In the genomic region with DNA sequence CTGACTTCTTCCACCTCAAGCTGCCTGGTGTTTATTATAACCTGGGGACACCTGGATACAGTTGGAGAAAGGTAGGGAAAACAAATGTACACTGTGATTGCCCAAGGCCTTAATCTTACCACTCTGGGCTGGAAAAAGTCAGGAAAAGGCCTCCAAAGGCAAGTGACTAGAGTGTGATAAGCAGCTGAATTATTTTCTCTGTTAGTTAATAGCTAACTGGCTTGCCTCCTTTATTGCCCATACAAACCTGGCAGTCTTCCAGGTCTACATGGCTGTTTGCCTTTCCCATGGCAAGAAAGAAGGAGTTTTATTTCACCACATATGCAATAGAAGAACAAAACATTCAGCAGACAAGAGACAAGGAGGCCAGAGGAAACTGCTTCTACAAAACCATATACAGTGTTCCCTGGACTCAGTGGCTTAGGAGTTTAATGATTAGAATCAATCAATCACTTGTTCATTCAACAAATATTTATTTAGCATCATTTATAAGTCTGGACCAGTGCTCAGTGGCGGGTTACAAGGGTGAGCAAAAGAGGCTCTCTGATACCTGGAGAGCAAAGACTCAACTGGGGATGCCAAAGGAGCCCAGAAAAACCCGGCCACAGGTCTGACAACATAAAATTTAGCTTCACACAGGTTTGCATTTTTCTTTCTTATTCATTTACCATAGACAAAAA, we compare ENCODE assay signal across 11 cellular contexts. TPM values are rescaled to one million over a fixed set of nuclear protein-coding genes. Genes with fewer than 3 reads are reported as not detected.
DNase-seq lines count a peak whose midpoint lies in the region; TF ChIP-seq lines count a peak whose summit lies in the region.
"Had no signal": no experiment of that assay in that cellular context is flagged by ENCODE, and none has a peak within 500 bp of the region (broad histone marks: within the 10 kb centered on the region; RNA-seq: fewer than 3 reads in every experiment).

No MANE protein-coding gene starts in this region.

- H3K9ac ChIP-seq in Karpas-422 (ENCODE audit: low read length) = no peak overlapping the region

- TF ChIP-seq POLR2A in tibial nerve (IDR thresholded peaks at IDR 0.05) = no peak

- H4K20me1 ChIP-seq in Karpas-422 (ENCODE audit: insufficient read depth, low read depth, low read length) = no peaks in the 10 kb centered on the region

- H3K4me1 ChIP-seq in tibial nerve (no peaks in the 10 kb centered on the region), Karpas-422 (ENCODE audit: low read length) (no peaks in the 10 kb centered on the region)

- H3K4me2 ChIP-seq in Karpas-422 (ENCODE audit: low read depth, low read length, poor library complexity, severe bottlenecking) = no peak overlapping the region

- no peaks in the 10 kb centered on the region for H3K9me2 ChIP-seq in Karpas-422 (replicated peaks; ENCODE audit: insufficient read depth, low read length)

- H3K27ac ChIP-seq in tibial nerve = no peak overlapping the region
- H3K27ac ChIP-seq in Karpas-422 (ENCODE audit: low read length) = no peak overlapping the region

- H3K36me3 ChIP-seq in tibial nerve (no peaks in the 10 kb centered on the region), Karpas-422 (ENCODE audit: insufficient read depth, low read length) (no peaks in the 10 kb centered on the region)

- H2AFZ ChIP-seq in Karpas-422 (ENCODE audit: low read length) = no peak overlapping the region

- no peaks in the 10 kb centered on the region for H3K79me2 ChIP-seq in Karpas-422 (ENCODE audit: low read length)

- H3K9me3 ChIP-seq in tibial nerve = no peaks in the 10 kb centered on the region
- H3K9me3 ChIP-seq in Karpas-422 (ENCODE audit: low read length) = no peaks in the 10 kb centered on the region

- no peak overlapping the region for H3K4me3 ChIP-seq in skeletal muscle cell (ENCODE audit: low read depth, low read length)
- no peak overlapping the region for H3K4me3 ChIP-seq in tibial nerve
- H3K4me3 ChIP-seq in Karpas-422 (ENCODE audit: low read length) = no peak overlapping the region

- DNase-seq in HT1080 (ENCODE audit: low read depth) (peak; percentile 11), NCI-H748 treated with DMSO at 0.1 percent for 48 hours (lab: John Stamatoyannopoulos, UW) (peak; percentile 0), foreskin melanocyte (peak; percentile 35), skeletal muscle cell (ENCODE audit: low read depth) (peak; percentile 40), cortex of kidney (lab: John Stamatoyannopoulos, UW) (no peak), tibial nerve (ENCODE audit: low spot score in 2 of 2) (no peak), Karpas-422 (no peak)
- DNase-seq: activated CD4-positive, CD25-positive, alpha-beta regulatory T cell treated with anti-CD3 and anti-CD28 coated beads, Interleukin-2, amount 50 U/mL, for 72 hours; activated naive CD4-positive, alpha-beta T cell treated with anti-CD3 and anti-CD28 coated beads, Interleukin-2, amount 50 U/mL, for 16 hours; stimulated activated CD4-positive, alpha-beta T cell treated with anti-CD3 and anti-CD28 coated beads, Interleukin-15, amount 100 ng/mL, for 24 hours; stimulated activated naive CD8-positive, alpha-beta T cell treated with anti-CD3 and anti-CD28 coated beads, Interleukin-15, amount 100 ng/mL, for 72 hours had no signal

- TF ChIP-seq CTCF in tibial nerve (IDR thresholded peaks at IDR 0.05) = no peak

- H3K27me3 ChIP-seq in tibial nerve (no peaks in the 10 kb centered on the region), Karpas-422 (ENCODE audit: low read length) (no peaks in the 10 kb centered on the region)

- no peak for TF ChIP-seq EP300 in tibial nerve (IDR thresholded peaks at IDR 0.05)

- 74 to 89% methylated on average over 2 of the region's 2 CpGs for WGBS in tibial nerve, 2 donors

RNA-seq across cellular contexts. Expression of a gene that starts 27.5 kb away (rescaled TPM):
- total RNA-seq in HT1080 (2014; rRNA removed; shearing (Covaris generic)) = 94.7 and 97.1 TPM in 2 replicates
- 115 and 122 TPM in 2 replicates for polyA plus RNA-seq in HT1080 (2015; cell fraction: cytosol; rRNA removed)
- polyA plus RNA-seq in HT1080 (2015; cell fraction: nucleus; rRNA removed) = 138 and 152 TPM in 2 replicates
- total RNA-seq in tibial nerve = 10 to 100 TPM; 45.4 to 58.8 (median 52.1) TPM
- 112 and 148 TPM in 2 replicates for total RNA-seq in Karpas-422 (2014; rRNA removed; shearing (Covaris generic); ENCODE audit: low replicate concordance)

RNA-seq across cellular contexts. Expression of a gene that starts 29.7 kb away (rescaled TPM):
- total RNA-seq in HT1080 (2014; rRNA removed; shearing (Covaris generic)) = 0.10 and 0.16 TPM in 2 replicates
- polyA plus RNA-seq in HT1080 (2015; cell fraction: cytosol; rRNA removed) = 0.48 and 0.69 TPM in 2 replicates
- 1.2 TPM in 2 replicates for polyA plus RNA-seq in HT1080 (2015; cell fraction: nucleus; rRNA removed)
- total RNA-seq in tibial nerve = 1 to 10 TPM; 2.2 to 5.9 (median 2.7) TPM
- total RNA-seq in Karpas-422 (2014; rRNA removed; shearing (Covaris generic); ENCODE audit: low replicate concordance) = under 0.01 and 0.15 TPM in 2 replicates

Comparison
In these comparisons a context has a peak if more than half of its experiments do, and no peak if none do; other contexts are left out.
1. DNase-seq: peak in HT1080 (single experiment), NCI-H748 treated with DMSO at 0.1 percent for 48 hours (single experiment), foreskin melanocyte (single experiment) and skeletal muscle cell (single experiment); none in cortex of kidney (single experiment), tibial nerve (0 of 2) and Karpas-422 (single experiment).